ENCODE assay signal across 28 cellular contexts in genomic region chr1:168958562-168959289, GRCh38.
A peak's percentile ranks its signal among the peaks of the same experiment; 100 is the strongest.
DNase-seq lines count a peak whose midpoint lies in the region; ATAC-seq, FAIRE-seq and TF ChIP-seq lines count a peak whose summit lies in the region.
"Had no signal": no experiment of that assay in that cellular context is flagged by ENCODE, and none has a peak within 500 bp of the region (broad histone marks: within the 10 kb centered on the region; RNA-seq: fewer than 3 reads in every experiment).

No MANE protein-coding gene starts in this region.

- no peak overlapping the region for H3K9ac ChIP-seq in GM23248
- no peak overlapping the region for H3K9ac ChIP-seq in endothelial cell of umbilical vein (replicated peaks; ENCODE audit: extremely low read depth, insufficient read depth, low read length)
- no peak overlapping the region for H3K9ac ChIP-seq in parathyroid adenoma

- POLR2A ChIA-PET in endothelial cell of umbilical vein (lab: Charles Lee): no interaction called here

- H3K27ac ChIP-seq in GM23248 (no peak overlapping the region), endothelial cell of umbilical vein (ENCODE audit: insufficient read depth, low read depth, low read length) (no peak overlapping the region), parathyroid adenoma (no peak overlapping the region)
- H3K27ac ChIP-seq: Peyer's patch, suprapubic skin had no signal

- H3K4me2 ChIP-seq in GM23248 (ENCODE audit: unreplicated experiment) (no peak overlapping the region), endothelial cell of umbilical vein (ENCODE audit: insufficient read depth, low read length) (no peak overlapping the region), parathyroid adenoma (ENCODE audit: low read length) (peak overlapping the region; percentile 51)

- no peaks in the 10 kb centered on the region for H3K9me2 ChIP-seq in GM23248 (ENCODE audit: insufficient read depth)

- no peak for FAIRE-seq in endothelial cell of umbilical vein (lab: Jason Lieb, UNC)
- FAIRE-seq: GM18507, GM19239, HepG2, TTC549 had no signal

- H3F3A ChIP-seq in GM23248 (ENCODE audit: insufficient read depth): no peaks in the 10 kb centered on the region

- TF ChIP-seq CTCF in endothelial cell of umbilical vein (IDR thresholded peaks at IDR 0.05; ENCODE audit: extremely low read depth in 1 of 2, insufficient read depth in 1 of 2, low read depth in 1 of 2, low read length in 2 of 2): no peak
- TF ChIP-seq CTCF in parathyroid adenoma (IDR thresholded peaks at IDR 0.05): no peak

- H3K36me3 ChIP-seq in GM23248 (ENCODE audit: low read depth) (no peaks in the 10 kb centered on the region), endothelial cell of umbilical vein (ENCODE audit: control insufficient read depth in 2 of 2, extremely low read depth in 1 of 2, insufficient read depth in 2 of 2, low read length in 2 of 2) (no peaks in the 10 kb centered on the region), parathyroid adenoma (ENCODE audit: control insufficient read depth, insufficient read depth, low read length) (no peaks in the 10 kb centered on the region)
- H3K36me3 ChIP-seq: HAP-1, Peyer's patch, suprapubic skin had no signal

- intact Hi-C loops in endothelial cell of umbilical vein (cut with micrococcal nuclease): no loop called here

- H2AFZ ChIP-seq in GM23248 (no peak overlapping the region), endothelial cell of umbilical vein (ENCODE audit: low read depth, low read length) (no peak overlapping the region), parathyroid adenoma (peak overlapping the region; percentile 56)

- ATAC-seq in GM21528 (IDR thresholded peaks at IDR 0.05; ENCODE audit: low FRiP score, unreplicated experiment) (no peak), HG02938 (IDR thresholded peaks at IDR 0.05; ENCODE audit: unreplicated experiment) (no peak), HG02610 (IDR thresholded peaks at IDR 0.05; ENCODE audit: unreplicated experiment) (no peak)
- ATAC-seq: activated CD8-positive, alpha-beta memory T cell treated with anti-CD3 and anti-CD28 coated beads, Interleukin-2, amount 10 ng/mL, durations not matched to agents 7 days and 5 days; activated T-cell treated with anti-CD3 and anti-CD28 coated beads, Interleukin-2, amount 50 U/mL, for 72 hours; HepG2; stimulated activated memory B cell treated with anti-CD40 and anti-IgM and Interleukin-4, amounts not matched to agents 10 μg/mL and 1 μg/mL and 100 μg/mL, for 72 hours; T-helper 17 cell had no signal

- no peaks in the 10 kb centered on the region for H3K9me1 ChIP-seq in endothelial cell of umbilical vein (replicated peaks; ENCODE audit: control insufficient read depth, extremely low read depth, insufficient read depth, low read length)

- H3K4me3 ChIP-seq in GM23248: no peak overlapping the region
- no peak overlapping the region for H3K4me3 ChIP-seq in endothelial cell of umbilical vein (replicated peaks in 1 of 3; ENCODE audit: insufficient read depth in 1 of 3, low read depth in 1 of 3, low read length in 3 of 3)
- H3K4me3 ChIP-seq in parathyroid adenoma (ENCODE audit: low read depth, low read length): peak overlapping the region; percentile 7
- H3K4me3 ChIP-seq: dorsolateral prefrontal cortex, HAP-1, Peyer's patch, suprapubic skin had no signal

- H3K27me3 ChIP-seq in GM23248 (replicated peaks; ENCODE audit: insufficient read depth) (no peaks in the 10 kb centered on the region; the same call in 1 of the 2 replicates), endothelial cell of umbilical vein (ENCODE audit: control insufficient read depth in 2 of 2, insufficient read depth in 2 of 2, low read length in 2 of 2) (no peaks in the 10 kb centered on the region), parathyroid adenoma (ENCODE audit: control insufficient read depth, insufficient read depth, low read length) (no peaks in the 10 kb centered on the region)
- H3K27me3 ChIP-seq: dorsolateral prefrontal cortex, Peyer's patch, suprapubic skin had no signal

- 36 to 38% methylated on average over 5 of the region's 5 CpGs for WGBS in GM23248 (ENCODE audit: low coverage in 1 of 2, low lambda C conversion rate in 2 of 2, missing lambda C conversion rate in 2 of 2), 2 experiments

- no peaks in the 10 kb centered on the region for H3K9me3 ChIP-seq in GM23248 (ENCODE audit: low read depth)
- H3K9me3 ChIP-seq in endothelial cell of umbilical vein (replicated peaks; ENCODE audit: control insufficient read depth, insufficient read depth, low read length): no peaks in the 10 kb centered on the region
- no peaks in the 10 kb centered on the region for H3K9me3 ChIP-seq in parathyroid adenoma (ENCODE audit: control insufficient read depth, low read length)
- H3K9me3 ChIP-seq: HAP-1, Peyer's patch, suprapubic skin had no signal

- in situ Hi-C loops in GM23248 (cut with MboI): no loop called here

- TF ChIP-seq POLR2A in endothelial cell of umbilical vein (IDR thresholded peaks at IDR 0.05; ENCODE audit: low read depth, low read length): no peak

- no TSS peak for BruUV-seq in endothelial cell of umbilical vein (replicated peaks; lab: Mats Ljungman, UMichigan)

- dilution Hi-C loops in endothelial cell of umbilical vein (cut with MboI; ENCODE audit: extremely low pct_ligation_motif_present, low sequenced_read_pairs): no loop called here

- DNase-seq in GM23248 (peak; percentile 35), NCI-H2227 treated with DMSO at 0.1 percent for 48 hours (lab: John Stamatoyannopoulos, UW) (peak; percentile 97), endothelial cell of umbilical vein (ENCODE audit: low read depth, low spot score) (peak; percentile 10)
- DNase-seq: activated CD4-positive, CD25-positive, alpha-beta regulatory T cell; activated CD8-positive, alpha-beta memory T cell treated with anti-CD3 and anti-CD28 coated beads, Interleukin-2, amount 10 ng/mL, durations not matched to agents 7 days and 5 days; activated T-cell treated with anti-CD3 and anti-CD28 coated beads, Interleukin-2, amount 50 U/mL, for 72 hours; CD4-positive, alpha-beta memory T cell; cerebellar nuclear complex; dorsolateral prefrontal cortex; immature natural killer cell; NCI-H1417 treated with DMSO at 0.1 percent for 48 hours; NCI-H2107; NCI-H510A treated with DMSO at 0.1 percent for 48 hours; nephron progenitor cell; Peyer's patch; SHP77; T-helper 17 cell had no signal

- H3K79me2 ChIP-seq in GM23248 (ENCODE audit: insufficient read depth) (no peaks in the 10 kb centered on the region), endothelial cell of umbilical vein (ENCODE audit: control insufficient read depth, insufficient read depth, low read length) (no peaks in the 10 kb centered on the region), parathyroid adenoma (no peaks in the 10 kb centered on the region)

- CTCF ChIA-PET in endothelial cell of umbilical vein (lab: Charles Lee): no interaction called here

- H3K4me1 ChIP-seq in GM23248 (ENCODE audit: insufficient read depth): no peaks in the 10 kb centered on the region
- peaks cover 6% of the 10 kb centered on the region for H3K4me1 ChIP-seq in endothelial cell of umbilical vein (ENCODE audit: control insufficient read depth, extremely low read depth, insufficient read depth, low read length)
- H3K4me1 ChIP-seq in parathyroid adenoma: no peaks in the 10 kb centered on the region
- H3K4me1 ChIP-seq: HAP-1, suprapubic skin had no signal

- H4K20me1 ChIP-seq in GM23248 (ENCODE audit: insufficient read depth) (no peaks in the 10 kb centered on the region), endothelial cell of umbilical vein (replicated peaks; ENCODE audit: control insufficient read depth, extremely low read depth, insufficient read depth, low read length) (no peaks in the 10 kb centered on the region)

TF ChIP-seq in endothelial cell of umbilical vein, 7 proteins besides CTCF, POLR2A, EP300 and RAD21:
- TF ChIP-seq FOS (IDR thresholded peaks at IDR 0.05; ENCODE audit: borderline replicate concordance, insufficient read depth, low read length): no peak
- TF ChIP-seq MYC (IDR thresholded peaks at IDR 0.05; ENCODE audit: low read depth, low read length): no peak
- no peak for TF ChIP-seq EZH2 (IDR thresholded peaks at IDR 0.05; ENCODE audit: borderline replicate concordance, low read depth, low read length, severe bottlenecking)
- no peak for TF ChIP-seq MAX (IDR thresholded peaks at IDR 0.05; ENCODE audit: insufficient read depth, insufficient read length)
- no peak for TF ChIP-seq GATA2 (IDR thresholded peaks at IDR 0.05; ENCODE audit: insufficient read depth, insufficient read length, low read depth, low read length)
- TF ChIP-seq POLR2AphosphoS5 (IDR thresholded peaks at IDR 0.05; ENCODE audit: insufficient read depth, low read depth, low read length): no peak
- no peak for TF ChIP-seq JUN (IDR thresholded peaks at IDR 0.05; ENCODE audit: borderline replicate concordance, insufficient read depth, insufficient read length, low read depth)

Comparison
In these comparisons a context has a peak if more than half of its experiments do, and no peak if none do; other contexts are left out.
1. DNase-seq: peak in every context shown above with its lines; median percentile 97 in NCI-H2227 treated with DMSO at 0.1 percent for 48 hours; 35 in GM23248; 10 in endothelial cell of umbilical vein.